In the genomic region with DNA sequence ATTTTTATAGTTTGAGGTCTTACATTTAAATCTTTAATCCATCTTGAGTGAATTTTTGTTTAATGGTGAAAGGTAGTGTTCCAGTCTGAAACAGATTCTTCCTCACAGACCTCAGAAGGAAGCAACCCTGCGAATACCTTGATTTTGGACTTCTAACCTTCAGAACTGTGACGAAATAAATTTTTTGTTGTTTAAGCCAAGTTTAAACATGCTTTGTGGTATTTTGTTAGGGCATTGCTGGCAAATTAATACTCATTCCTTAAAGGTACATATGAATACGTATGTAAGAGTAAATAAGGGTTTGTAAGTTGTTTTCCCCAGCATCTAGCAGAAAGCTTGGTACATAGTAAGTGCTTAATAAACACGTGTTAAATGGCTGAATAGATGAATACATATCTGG, we compare ENCODE assay signal across 1 cellular context.
TF ChIP-seq lines count a peak whose summit lies in the region.

No MANE protein-coding gene starts in this region.

TF ChIP-seq in HepG2, 621 proteins besides CTCF, POLR2A, EP300 and RAD21:
- no peak for TF ChIP-seq KDM5B (CRISPR knock-in tag; IDR thresholded peaks at IDR 0.05; ENCODE audit: borderline replicate concordance)
- no peak for TF ChIP-seq ZBED4 (CRISPR knock-in tag; IDR thresholded peaks at IDR 0.05; ENCODE audit: borderline replicate concordance)
- TF ChIP-seq ZNF292 (CRISPR knock-in tag; IDR thresholded peaks at IDR 0.05; ENCODE audit: borderline replicate concordance, low read depth): no peak
- TF ChIP-seq ZNF432 (CRISPR knock-in tag; IDR thresholded peaks at IDR 0.05; ENCODE audit: borderline replicate concordance): no peak
- TF ChIP-seq ZNF691 (CRISPR knock-in tag; IDR thresholded peaks at IDR 0.05; ENCODE audit: borderline replicate concordance, low read depth): no peak
- TF ChIP-seq ZBTB25 (CRISPR knock-in tag; IDR thresholded peaks at IDR 0.05): no peak
- no peak for TF ChIP-seq ZNF841 (CRISPR knock-in tag; IDR thresholded peaks at IDR 0.05; ENCODE audit: borderline replicate concordance)
- TF ChIP-seq EED (CRISPR knock-in tag; IDR thresholded peaks at IDR 0.05): no peak
- TF ChIP-seq ARID5B (CRISPR knock-in tag; IDR thresholded peaks at IDR 0.05): no peak
- no peak for TF ChIP-seq HNRNPUL1 (IDR thresholded peaks at IDR 0.05; ENCODE audit: low read depth, low read length)
- no peak for TF ChIP-seq PRMT3 (CRISPR knock-in tag; IDR thresholded peaks at IDR 0.05; ENCODE audit: borderline replicate concordance, low read depth)
- TF ChIP-seq NKX3-1 (CRISPR knock-in tag; IDR thresholded peaks at IDR 0.05): no peak
- TF ChIP-seq ZNF558 (CRISPR knock-in tag; IDR thresholded peaks at IDR 0.05; ENCODE audit: borderline replicate concordance): no peak
- no peak for TF ChIP-seq POLR2G (IDR thresholded peaks at IDR 0.05; ENCODE audit: low read depth, low read length)
- TF ChIP-seq ZNF570 (CRISPR knock-in tag; IDR thresholded peaks at IDR 0.05; ENCODE audit: borderline replicate concordance): no peak
TF ChIP-seq in HepG2: peak in this region for 0.
